ENCODE assay signal across 8 cellular contexts in genomic region chr2:162153608-162154224, GRCh38. TPM values are rescaled to one million over a fixed set of nuclear protein-coding genes. Genes with fewer than 3 reads are reported as not detected.
DNase-seq lines count a peak whose midpoint lies in the region; ATAC-seq lines count a peak whose summit lies in the region.

No MANE protein-coding gene starts in this region.

- H3K4me1 ChIP-seq in CD8-positive, alpha-beta memory T cell (ENCODE audit: insufficient read depth, low read length), result no peaks in the 10 kb centered on the region
- H3K4me1 ChIP-seq in endocrine pancreas (ENCODE audit: control insufficient read depth, insufficient read depth, low read length) (peaks cover 5% of the 10 kb centered on the region), neuronal stem cell (ENCODE audit: control insufficient read depth in 2 of 2, insufficient read depth in 1 of 2, low read depth in 1 of 2, low read length in 2 of 2) (no peaks in the 10 kb centered on the region)

- no peaks in the 10 kb centered on the region for H3K9me3 Mint-ChIP-seq in CD8-positive, alpha-beta memory T cell
- no peaks in the 10 kb centered on the region for H3K9me3 Mint-ChIP-seq in activated CD4-positive, alpha-beta T cell treated with anti-CD3 and anti-CD28 coated beads, Interleukin-2, amount 10 ng/mL, durations not matched to agents 24 days and 14 days

- no peaks in the 10 kb centered on the region for H3K9me3 ChIP-seq in CD8-positive, alpha-beta memory T cell (ENCODE audit: low read length)
- H3K9me3 ChIP-seq in endocrine pancreas (ENCODE audit: control insufficient read depth, low read length) (no peaks in the 10 kb centered on the region), neuronal stem cell (replicated peaks in 1 of 2; ENCODE audit: control insufficient read depth in 2 of 2, insufficient read depth in 1 of 2, low read depth in 1 of 2, low read length in 2 of 2) (no peaks in the 10 kb centered on the region)

- no peak overlapping the region for H3K18ac ChIP-seq in neuronal stem cell (ENCODE audit: low read length)

- peak overlapping the region in 6 of 7 donors; percentile 4 to 30 (median 16) for H3K4me3 Mint-ChIP-seq in CD8-positive, alpha-beta memory T cell
- H3K4me3 Mint-ChIP-seq in activated CD4-positive, alpha-beta T cell treated with anti-CD3 and anti-CD28 coated beads, Interleukin-2, amount 10 ng/mL, durations not matched to agents 24 days and 14 days, result peak overlapping the region; percentile 9

- no peak overlapping the region for H3K23ac ChIP-seq in neuronal stem cell (ENCODE audit: low read depth, low read length, poor library complexity)

- H2BK12ac ChIP-seq in neuronal stem cell (ENCODE audit: low read length), result no peak overlapping the region

- H3K27me3 ChIP-seq in CD8-positive, alpha-beta memory T cell (ENCODE audit: insufficient read depth, low read length, poor library complexity, severe bottlenecking), result no peaks in the 10 kb centered on the region
- H3K27me3 ChIP-seq in endocrine pancreas (ENCODE audit: control insufficient read depth, insufficient read depth, low read length), result no peaks in the 10 kb centered on the region
- H3K27me3 ChIP-seq in neuronal stem cell (ENCODE audit: control insufficient read depth in 3 of 3, insufficient read depth in 3 of 3, low read depth in 1 of 3, low read length in 3 of 3), result peaks cover 0 to 2% (median 0%) of the 10 kb centered on the region in 3 experiments

- no peaks in the 10 kb centered on the region for H3K36me3 ChIP-seq in CD8-positive, alpha-beta memory T cell (ENCODE audit: insufficient read depth, low read length)
- no peaks in the 10 kb centered on the region for H3K36me3 ChIP-seq in endocrine pancreas (ENCODE audit: control insufficient read depth, insufficient read depth, low read length)
- no peaks in the 10 kb centered on the region for H3K36me3 ChIP-seq in neuronal stem cell (replicated peaks in 1 of 2; ENCODE audit: control insufficient read depth in 2 of 2, insufficient read depth in 2 of 2, low read length in 2 of 2)

- POLR2A ChIA-PET in CD8-positive, alpha-beta memory T cell (lab: Charles Lee), result no interaction called here

- intact Hi-C loops in activated CD4-positive, alpha-beta T cell treated with anti-CD3 and anti-CD28 coated beads, Interleukin-2, amount 10 ng/mL, durations not matched to agents 24 days and 14 days (cut with micrococcal nuclease), result loop anchor here (1.0 to 5.0 kb wide), 2 partner anchors 69 to 145 kb away; no protein-coding TSS in a partner anchor

- no peak overlapping the region for H2BK15ac ChIP-seq in neuronal stem cell (ENCODE audit: low read length)

- no peak overlapping the region for H2BK5ac ChIP-seq in neuronal stem cell (ENCODE audit: low read length)

- no peak overlapping the region for H3K4me3 ChIP-seq in CD8-positive, alpha-beta memory T cell (ENCODE audit: low read length)
- H3K4me3 ChIP-seq in endocrine pancreas (ENCODE audit: control insufficient read depth, insufficient read depth, low read length) (peak overlapping the region; percentile 23), neuronal stem cell (ENCODE audit: low read length in 2 of 2) (no peak overlapping the region)

- CTCF ChIA-PET in CD8-positive, alpha-beta memory T cell (lab: Charles Lee), result interaction anchor here (0.6 to 1.5 kb wide), 7 partner anchors 9 to 145 kb away, joined by 3 to 10 read pairs (median 4); no protein-coding TSS in a partner anchor

- DNase-seq in CD8-positive, alpha-beta memory T cell, result peak; percentile 9 to 63 (median 32)
- peak; percentile 58 for DNase-seq in NCI-H69 (lab: John Stamatoyannopoulos, UW)
- peak; percentile 89 for DNase-seq in activated CD4-positive, alpha-beta T cell treated with anti-CD3 and anti-CD28 coated beads, Interleukin-2, amount 10 ng/mL, durations not matched to agents 24 days and 14 days
- peak; percentile 61 for DNase-seq in neuronal stem cell (ENCODE audit: low spot score)
- no peak for DNase-seq in GF-D8 (lab: John Stamatoyannopoulos, UW)

- H3K27ac ChIP-seq in CD8-positive, alpha-beta memory T cell (ENCODE audit: low read depth, low read length), result no peak overlapping the region
- no peak overlapping the region for H3K27ac ChIP-seq in neuronal stem cell (replicated peaks; ENCODE audit: low read length)

- H3K9ac ChIP-seq in endocrine pancreas (ENCODE audit: control insufficient read depth, insufficient read depth, low read length), result no peak overlapping the region
- H3K9ac ChIP-seq in neuronal stem cell (ENCODE audit: low read depth, low read length, poor library complexity), result no peak overlapping the region

- no peak overlapping the region for H2AFZ ChIP-seq in neuronal stem cell (ENCODE audit: low read length)

- H3K14ac ChIP-seq in neuronal stem cell (ENCODE audit: low read length), result no peak overlapping the region

- no peak overlapping the region for H3K27ac Mint-ChIP-seq in CD8-positive, alpha-beta memory T cell
- H3K27ac Mint-ChIP-seq in activated CD4-positive, alpha-beta T cell treated with anti-CD3 and anti-CD28 coated beads, Interleukin-2, amount 10 ng/mL, durations not matched to agents 24 days and 14 days, result no peak overlapping the region

- H3K4me2 ChIP-seq in neuronal stem cell (ENCODE audit: insufficient read depth, low read length, poor library complexity, severe bottlenecking), result no peak overlapping the region

- ATAC-seq in GM19351 (IDR thresholded peaks at IDR 0.05; ENCODE audit: unreplicated experiment) (peak; percentile 98), HG03354 (IDR thresholded peaks at IDR 0.05; ENCODE audit: poor library complexity, severe bottlenecking, unreplicated experiment) (peak; percentile 99)

- H2BK120ac ChIP-seq in neuronal stem cell (ENCODE audit: low read depth, low read length), result no peak overlapping the region

- no peak overlapping the region for H2AK5ac ChIP-seq in neuronal stem cell (ENCODE audit: low read depth, low read length)

- H3K27me3 Mint-ChIP-seq in CD8-positive, alpha-beta memory T cell, result peaks cover 7 to 30% of the 10 kb centered on the region in 2 donors
- H3K27me3 Mint-ChIP-seq in activated CD4-positive, alpha-beta T cell treated with anti-CD3 and anti-CD28 coated beads, Interleukin-2, amount 10 ng/mL, durations not matched to agents 24 days and 14 days, result peaks cover 50% of the 10 kb centered on the region

- no peak overlapping the region for H3K4ac ChIP-seq in neuronal stem cell (ENCODE audit: low read length)

- no CpG with 5 or more reads among the region's 5 CpGs for WGBS in neuronal stem cell (ENCODE audit: extremely low coverage in 2 of 2, insufficient read length in 2 of 2, insufficient replicate concordance in 1 of 2), 2 donors

- no peak overlapping the region for H4K8ac ChIP-seq in neuronal stem cell (ENCODE audit: low read depth, low read length)

- H4K91ac ChIP-seq in neuronal stem cell (ENCODE audit: low read depth, low read length, poor library complexity), result no peak overlapping the region

- peaks cover 4 to 7% (median 5%) of the 10 kb centered on the region in 3 donors for H3K4me1 Mint-ChIP-seq in CD8-positive, alpha-beta memory T cell
- peaks cover 4% of the 10 kb centered on the region for H3K4me1 Mint-ChIP-seq in activated CD4-positive, alpha-beta T cell treated with anti-CD3 and anti-CD28 coated beads, Interleukin-2, amount 10 ng/mL, durations not matched to agents 24 days and 14 days

- H3K36me3 Mint-ChIP-seq in CD8-positive, alpha-beta memory T cell, result no peaks in the 10 kb centered on the region
- no peaks in the 10 kb centered on the region for H3K36me3 Mint-ChIP-seq in activated CD4-positive, alpha-beta T cell treated with anti-CD3 and anti-CD28 coated beads, Interleukin-2, amount 10 ng/mL, durations not matched to agents 24 days and 14 days (ENCODE audit: low read depth)

- no peaks in the 10 kb centered on the region for H3K79me1 ChIP-seq in neuronal stem cell (ENCODE audit: low read depth, low read length)

RNA-seq across cellular contexts. Expression of gene GCG, which starts 1.7 kb away (rescaled TPM):
- total RNA-seq in CD8-positive, alpha-beta memory T cell, result not detected
- polyA plus RNA-seq in CD8-positive, alpha-beta memory T cell, result not detected
- not detected in 2 replicates for total RNA-seq in activated CD4-positive, alpha-beta T cell treated with anti-CD3 and anti-CD28 coated beads, Interleukin-2, amount 10 ng/mL, durations not matched to agents 24 days and 14 days
- polyA plus RNA-seq in neuronal stem cell (2013, experiment 1 of 2), result not detected
- not detected for polyA plus RNA-seq in neuronal stem cell (2013, experiment 2 of 2)
